11 cellular contexts compared by ENCODE assay signal in the genomic region with DNA sequence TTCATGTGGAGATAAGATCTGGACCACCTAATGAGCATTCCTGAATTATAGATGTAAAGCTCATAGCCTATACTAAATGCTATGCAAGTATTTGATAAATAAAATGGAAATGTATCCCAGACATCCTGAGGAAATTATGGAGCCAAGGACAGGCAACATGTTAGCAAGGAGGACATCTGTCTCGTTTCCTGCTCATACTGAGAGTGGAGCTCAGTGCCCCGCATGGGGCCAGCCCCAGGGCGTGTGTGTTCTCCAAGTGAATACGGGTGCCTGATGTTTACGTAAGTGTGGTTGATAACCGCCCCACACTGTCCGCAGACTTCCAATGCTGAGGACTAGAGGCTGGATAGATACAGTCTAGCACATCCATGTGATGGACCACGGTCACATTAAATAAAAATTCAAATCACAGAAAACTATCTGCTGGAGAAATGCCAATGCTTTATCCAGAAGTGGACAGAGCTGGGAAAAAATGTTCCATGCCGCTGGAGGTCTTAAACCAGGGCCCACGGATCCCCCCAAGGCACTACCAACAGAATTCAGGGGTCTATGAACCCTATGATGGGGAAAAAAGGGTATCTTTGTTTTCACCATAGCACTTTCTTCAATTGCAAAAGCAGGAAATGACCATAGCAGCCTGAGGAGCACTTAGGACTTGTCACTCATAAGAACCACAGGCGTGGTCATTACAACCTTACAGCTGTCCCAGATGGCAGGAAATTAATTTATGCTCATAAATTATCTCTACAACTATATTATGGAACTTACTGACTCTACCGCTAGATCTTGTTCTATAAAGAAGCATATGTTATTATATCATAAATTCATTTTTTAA. TPM values are rescaled to one million over a fixed set of nuclear protein-coding genes. Genes with fewer than 3 reads are reported as not detected.
A peak's percentile ranks its signal among the peaks of the same experiment; 100 is the strongest.
DNase-seq lines count a peak whose midpoint lies in the region; ATAC-seq and TF ChIP-seq lines count a peak whose summit lies in the region.
"Had no signal": no experiment of that assay in that cellular context is flagged by ENCODE, and none has a peak within 500 bp of the region (broad histone marks: within the 10 kb centered on the region; RNA-seq: fewer than 3 reads in every experiment).

No MANE protein-coding gene starts in this region.

- H3K14ac ChIP-seq in trophoblast cell (ENCODE audit: low read length): no peak overlapping the region

- no peak overlapping the region for H4K8ac ChIP-seq in trophoblast cell (ENCODE audit: low read depth, low read length)

- H3K4me1 ChIP-seq in trophoblast cell (ENCODE audit: control insufficient read depth in 1 of 2, insufficient read depth in 2 of 2, low read length in 2 of 2) (peaks cover 19 to 33% of the 10 kb centered on the region in 2 experiments), suprapubic skin (peaks cover 15% of the 10 kb centered on the region)

- H3K27ac ChIP-seq in coronary artery (peak overlapping the region; percentile 28 to 40), trophoblast cell (ENCODE audit: low read depth, low read length) (no peak overlapping the region), suprapubic skin (no peak overlapping the region)
- H3K27ac ChIP-seq: psoas muscle had no signal

- H3K27me3 ChIP-seq in trophoblast cell (ENCODE audit: insufficient read depth, low read length) (no peaks in the 10 kb centered on the region), suprapubic skin (no peaks in the 10 kb centered on the region)

- no peak overlapping the region for H3K9ac ChIP-seq in trophoblast cell (ENCODE audit: low read length)

- no peak overlapping the region for H2AFZ ChIP-seq in trophoblast cell (ENCODE audit: insufficient read depth, low read length, poor library complexity)

- no peak overlapping the region for H3K4me2 ChIP-seq in trophoblast cell (ENCODE audit: low read length)

- H3K79me2 ChIP-seq in trophoblast cell (ENCODE audit: control insufficient read depth, insufficient read depth, low read length, poor library complexity): no peaks in the 10 kb centered on the region

- TF ChIP-seq POLR2A in suprapubic skin (IDR thresholded peaks at IDR 0.05): no peak

- H2BK5ac ChIP-seq in trophoblast cell (ENCODE audit: low read depth, low read length, poor library complexity): no peak overlapping the region

- H3K18ac ChIP-seq in trophoblast cell (ENCODE audit: low read length): no peak overlapping the region

- WGBS in trophoblast cell (ENCODE audit: extremely low coverage, insufficient coverage, insufficient read length): no CpG with 5 or more reads among the region's 12 CpGs
- WGBS in suprapubic skin: 72% methylated on average over 12 of the region's 12 CpGs

- no peak overlapping the region for H4K91ac ChIP-seq in trophoblast cell (ENCODE audit: low read depth, low read length)

- H3K9me3 ChIP-seq in trophoblast cell (ENCODE audit: insufficient read depth, low read depth, low read length) (peaks cover 9% of the 10 kb centered on the region), suprapubic skin (no peaks in the 10 kb centered on the region)
- H3K9me3 ChIP-seq: psoas muscle had no signal

- ATAC-seq in GM18511 (IDR thresholded peaks at IDR 0.05; ENCODE audit: unreplicated experiment): no peak
- no peak for ATAC-seq in HG03378 (IDR thresholded peaks at IDR 0.05; ENCODE audit: unreplicated experiment)
- ATAC-seq: psoas muscle had no signal

- H2AK5ac ChIP-seq in trophoblast cell (ENCODE audit: low read length): no peak overlapping the region

- no peak overlapping the region for H2BK120ac ChIP-seq in trophoblast cell (ENCODE audit: insufficient read depth, low read length, poor library complexity)

- H3K4me3 ChIP-seq in coronary artery (no peak overlapping the region), trophoblast cell (ENCODE audit: low read depth, low read length) (no peak overlapping the region), suprapubic skin (no peak overlapping the region)
- H3K4me3 ChIP-seq: psoas muscle had no signal

- H3K79me1 ChIP-seq in trophoblast cell (ENCODE audit: low read length): peaks cover 10% of the 10 kb centered on the region

- no peak overlapping the region for H4K12ac ChIP-seq in trophoblast cell (ENCODE audit: low read depth, low read length)

- peak; percentile 8 for DNase-seq in GF-D8 (lab: John Stamatoyannopoulos, UW)
- DNase-seq in NCI-H524 (lab: John Stamatoyannopoulos, UW): peak; percentile 46 to 71
- DNase-seq in coronary artery (ENCODE audit: low spot score): peak; percentile 57
- DNase-seq in trophoblast cell: peak; percentile 96
- no peak for DNase-seq in nucleus accumbens (lab: John Stamatoyannopoulos, UW)
- DNase-seq in suprapubic skin (ENCODE audit: low spot score in 2 of 2): no peak
- DNase-seq: GOT3, MM.1S had no signal

- H3K36me3 ChIP-seq in trophoblast cell (ENCODE audit: control insufficient read depth in 1 of 2, insufficient read depth in 2 of 2, low read length in 2 of 2): peaks cover 67 to 81% of the 10 kb centered on the region in 2 experiments
- no peaks in the 10 kb centered on the region for H3K36me3 ChIP-seq in suprapubic skin

- no peak overlapping the region for H3K4ac ChIP-seq in trophoblast cell (ENCODE audit: low read depth, low read length)

- TF ChIP-seq EP300 in suprapubic skin (IDR thresholded peaks at IDR 0.05): no peak

- H2BK12ac ChIP-seq in trophoblast cell (ENCODE audit: low read length): no peak overlapping the region

- TF ChIP-seq CTCF in coronary artery (IDR thresholded peaks at IDR 0.05): no peak
- no peak for TF ChIP-seq CTCF in suprapubic skin (IDR thresholded peaks at IDR 0.05)

- H3K23ac ChIP-seq in trophoblast cell (ENCODE audit: low read length): no peak overlapping the region

RNA-seq across cellular contexts. Expression of a gene that starts 24.9 kb away (rescaled TPM):
- 330 and 332 TPM in 2 replicates for polyA plus RNA-seq in trophoblast cell (2013)
- total RNA-seq in suprapubic skin: 1 to 10 TPM; 1.5 to 6.6 (median 3.8) TPM

Comparison
In these comparisons a context has a peak if more than half of its experiments do, and no peak if none do; other contexts are left out.
1. DNase-seq: peak in GF-D8 (single experiment), NCI-H524 (2 of 2), coronary artery (single experiment) and trophoblast cell (2 of 2); none in nucleus accumbens (0 of 56) and suprapubic skin (0 of 2).
2. H3K27ac ChIP-seq: peak in coronary artery (2 of 2); none in trophoblast cell (single experiment) and suprapubic skin (single experiment).